ENCODE assay signal across 24 cellular contexts in the genomic region with DNA sequence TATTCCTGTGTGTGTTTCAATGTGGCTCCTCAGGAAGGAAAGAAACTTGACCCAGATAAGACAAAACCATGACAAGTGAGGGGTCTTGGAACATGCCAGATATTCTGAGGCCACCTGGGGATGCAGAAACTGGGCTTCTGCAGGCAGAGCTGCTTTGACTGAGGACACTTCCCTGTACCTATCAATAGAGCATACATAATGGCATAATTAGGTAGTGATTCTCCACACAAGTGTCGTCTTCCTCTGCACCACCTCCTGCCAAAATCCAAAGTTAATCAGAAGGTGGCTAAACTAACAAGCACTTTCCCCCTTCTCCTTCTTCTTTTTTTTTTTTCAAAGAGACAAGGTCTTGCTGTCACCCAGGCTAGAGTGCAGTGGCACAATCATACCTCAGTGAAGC.
"Had no signal": no experiment of that assay in that cellular context is flagged by ENCODE, and none has a peak within 500 bp of the region (broad histone marks: within the 10 kb centered on the region; RNA-seq: fewer than 3 reads in every experiment).

No MANE protein-coding gene starts in this region.

- H3K27ac ChIP-seq: pancreas, prostate gland, right lobe of liver, sigmoid colon, stomach, thoracic aorta, thyroid gland, tibial nerve, upper lobe of left lung, vagina had no signal

- H3K27me3 ChIP-seq: neutrophil, pancreas, right lobe of liver, sigmoid colon, stomach, thyroid gland, tibial nerve, upper lobe of left lung, vagina had no signal

- H3K4me3 ChIP-seq: pancreas, prostate gland, right lobe of liver, sigmoid colon, stomach, thoracic aorta, thyroid gland, tibial nerve, upper lobe of left lung, vagina had no signal

- H3K9me3 ChIP-seq: neutrophil, pancreas, prostate gland, thyroid gland had no signal

- H3K36me3 ChIP-seq: pancreas, prostate gland, right lobe of liver, thyroid gland had no signal

- DNase-seq: nephron progenitor cell; nucleus accumbens; pancreas; right cardiac atrium; right lobe of liver; sigmoid colon; small intestine; stimulated activated CD4-positive, alpha-beta T cell treated with anti-CD3 and anti-CD28 coated beads, Interleukin-15, amount 100 ng/mL, for 24 hours; stimulated activated CD4-positive, alpha-beta T cell treated with anti-CD3 and anti-CD28 coated beads, Interleukin-2, amount 100 ng/mL, for 24 hours; stimulated activated CD4-positive, alpha-beta T cell treated with anti-CD3 and anti-CD28 coated beads, Interleukin-2, amount 100 ng/mL, for 48 hours; stimulated activated CD4-positive, alpha-beta T cell treated with anti-CD3 and anti-CD28 coated beads, Interleukin-4, amount 100 ng/mL, for 24 hours; stimulated activated naive B cell treated with anti-CD40 and anti-IgM and Interleukin-4, amounts not matched to agents 10 μg/mL and 1 μg/mL and 100 μg/mL, for 72 hours; stimulated activated naive CD4-positive, alpha-beta T cell treated with Interleukin-2 at 50 U/mL for 16 hours; stomach; thyroid gland; trophoblast cell; upper lobe of left lung had no signal

- H3K4me1 ChIP-seq: pancreas, prostate gland, right lobe of liver, thyroid gland had no signal

- ATAC-seq: natural killer cell treated with Interleukin-12 subunit alpha and Interleukin-12 subunit beta and Interleukin-15 and Interleukin-18, amount 100 ng/mL, for 72 hours; pancreas; right cardiac atrium; right lobe of liver; stimulated activated effector memory CD8-positive, alpha-beta T cell treated with anti-CD3 and anti-CD28 coated beads, Interleukin-12 subunit alpha, Interleukin-12 subunit beta, amount 100 ng/mL, for 72 hours; stimulated activated naive B cell treated with anti-CD40 and anti-IgM and Interleukin-4, amounts not matched to agents 10 μg/mL and 1 μg/mL and 100 μg/mL, for 72 hours had no signal
